ENCODE assay signal across 26 cellular contexts in the genomic region with DNA sequence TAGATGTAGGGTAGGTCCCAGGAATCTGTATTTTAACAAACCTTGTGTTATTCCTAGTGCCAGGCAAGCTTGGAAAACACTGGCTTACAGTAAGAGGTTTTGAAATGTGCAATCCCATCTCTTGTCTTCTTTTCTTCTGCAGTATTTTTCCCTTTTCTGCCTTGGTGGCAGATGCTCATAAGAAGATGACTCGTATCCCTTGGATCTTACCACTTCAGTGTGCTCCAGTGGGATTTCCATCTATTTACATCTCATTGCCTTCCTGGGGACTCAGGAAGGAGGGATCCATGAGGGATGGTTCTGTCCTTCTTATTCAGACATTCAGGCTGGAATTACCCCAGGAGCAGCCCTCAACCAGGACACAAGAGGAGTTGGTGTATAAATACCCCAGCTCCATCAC.
"Had no signal": no experiment of that assay in that cellular context is flagged by ENCODE, and none has a peak within 500 bp of the region (broad histone marks: within the 10 kb centered on the region; RNA-seq: fewer than 3 reads in every experiment).

No MANE protein-coding gene starts in this region.

- H3K9me3 Mint-ChIP-seq: activated T-helper 2 cell treated with anti-CD3 and anti-CD28 coated beads, Interferon-gamma antibody, Interleukin-2, Interleukin-4, amounts not matched to agents 10 μg/mL and 5 μg/mL and 100 μg/mL, durations not matched to agents 14 hours and 24 hours and 36 hours; central memory CD8-positive, alpha-beta T cell had no signal

- H3K27ac ChIP-seq: adrenal gland, ascending aorta, colonic mucosa, hepatocyte, left lung, testis, uterus had no signal

- H3K4me3 ChIP-seq: adrenal gland, ascending aorta, colonic mucosa, hepatocyte, left lung, lung, testis, uterus had no signal

- H3K36me3 ChIP-seq: adrenal gland, ascending aorta, colonic mucosa, left lung, uterus had no signal

- DNase-seq: activated B cell treated with CpG ODN at 0.5 μM for 24 hours; activated CD4-positive, alpha-beta T cell treated with anti-CD3 and anti-CD28 coated beads for 36 hours; activated CD4-positive, alpha-beta T cell treated with anti-CD3 and anti-CD28 coated beads, Interleukin-2, amount 50 U/mL, for 48 hours; activated CD8-positive, alpha-beta memory T cell treated with anti-CD3 and anti-CD28 coated beads, Interleukin-2, amount 50 U/mL, for 48 hours; activated naive CD4-positive, alpha-beta T cell; activated T-cell treated with anti-CD3 and anti-CD28 coated beads, Interleukin-2, amount 50 U/mL, for 4 hours; adrenal gland; colonic mucosa; endodermal cell; foreskin melanocyte; immature natural killer cell; left lung; naive thymus-derived CD8-positive, alpha-beta T cell; stimulated activated CD4-positive, alpha-beta T cell treated with anti-CD3 and anti-CD28 coated beads, Interleukin-2, amount 100 ng/mL, for 48 hours; stimulated activated naive CD4-positive, alpha-beta T cell; testis; trophoblast cell; uterus had no signal

- H3K4me1 Mint-ChIP-seq: activated B cell treated with CpG ODN at 0.5 μM for 24 hours; activated CD4-positive, alpha-beta T cell treated with anti-CD3 and anti-CD28 coated beads for 36 hours; central memory CD8-positive, alpha-beta T cell; immature natural killer cell; mesothelial cell of epicardium; naive thymus-derived CD8-positive, alpha-beta T cell had no signal

- H3K27ac Mint-ChIP-seq: activated B cell treated with CpG ODN at 0.5 μM for 24 hours; activated CD4-positive, alpha-beta T cell treated with anti-CD3 and anti-CD28 coated beads for 36 hours; activated naive CD8-positive, alpha-beta T cell; activated T-helper 2 cell treated with anti-CD3 and anti-CD28 coated beads, Interferon-gamma antibody, Interleukin-2, Interleukin-4, amounts not matched to agents 10 μg/mL and 5 μg/mL and 100 μg/mL, durations not matched to agents 14 hours and 24 hours and 36 hours; endodermal cell; immature natural killer cell; mesothelial cell of epicardium; naive thymus-derived CD8-positive, alpha-beta T cell had no signal

- H3K9me3 ChIP-seq: colonic mucosa, testis had no signal

- H3K4me1 ChIP-seq: adrenal gland, ascending aorta, colonic mucosa, left lung, testis, uterus had no signal

- ATAC-seq: activated CD4-positive, alpha-beta T cell treated with anti-CD3 and anti-CD28 coated beads for 36 hours; activated T-cell treated with anti-CD3 and anti-CD28 coated beads, Interleukin-2, amount 50 U/mL, for 4 hours; left lung; naive thymus-derived CD8-positive, alpha-beta T cell; sciatic nerve had no signal

- H3K27me3 ChIP-seq: adrenal gland, ascending aorta, colonic mucosa, hepatocyte, left lung, testis, uterus had no signal

- H2AFZ ChIP-seq: hepatocyte had no signal

- H3K36me3 Mint-ChIP-seq: activated naive CD8-positive, alpha-beta T cell; immature natural killer cell; mesothelial cell of epicardium; naive thymus-derived CD8-positive, alpha-beta T cell had no signal

- H3K4me2 ChIP-seq: hepatocyte had no signal

- H3K27me3 Mint-ChIP-seq: activated B cell treated with CpG ODN at 0.5 μM for 24 hours; activated CD4-positive, alpha-beta T cell treated with anti-CD3 and anti-CD28 coated beads for 36 hours; activated naive CD8-positive, alpha-beta T cell; central memory CD8-positive, alpha-beta T cell had no signal

- H3K4me3 Mint-ChIP-seq: activated B cell treated with CpG ODN at 0.5 μM for 24 hours; activated CD4-positive, alpha-beta T cell treated with anti-CD3 and anti-CD28 coated beads for 36 hours; activated naive CD8-positive, alpha-beta T cell; activated T-cell treated with anti-CD3 and anti-CD28 coated beads, Interleukin-2, amount 50 U/mL, for 4 hours; central memory CD8-positive, alpha-beta T cell; endodermal cell; immature natural killer cell; mesothelial cell of epicardium; naive thymus-derived CD8-positive, alpha-beta T cell had no signal
